ENCODE assay signal across 2 cellular contexts in genomic region chr20:21129861-21130260, GRCh38.
TF ChIP-seq lines count a peak whose summit lies in the region.

No MANE protein-coding gene starts in this region.

TF ChIP-seq in HCT116, 20 proteins besides CTCF, POLR2A, EP300 and RAD21:
- TF ChIP-seq ZNF274 (IDR thresholded peaks at IDR 0.05; ENCODE audit: low read depth, low read length) (no peak), SP1 (IDR thresholded peaks at IDR 0.05; ENCODE audit: low read depth) (no peak), MAX (IDR thresholded peaks at IDR 0.05) (no peak), ELF1 (IDR thresholded peaks at IDR 0.05; ENCODE audit: borderline replicate concordance, low read depth) (no peak), TCF7L2 (IDR thresholded peaks at IDR 0.05; ENCODE audit: borderline replicate concordance, extremely low read depth, insufficient read depth, insufficient read length) (no peak), EGR1 (IDR thresholded peaks at IDR 0.05; ENCODE audit: low read depth) (no peak), REST (IDR thresholded peaks at IDR 0.05; ENCODE audit: low read depth) (no peak), ZFX (IDR thresholded peaks at IDR 0.05) (no peak), ATF3 (IDR thresholded peaks at IDR 0.05) (no peak), EZH2 (IDR thresholded peaks at IDR 0.05) (no peak), FOSL1 (IDR thresholded peaks at IDR 0.05; ENCODE audit: low read depth) (no peak), SIN3A (IDR thresholded peaks at IDR 0.05; ENCODE audit: low read depth) (no peak)

TF ChIP-seq in WTC11, 78 proteins besides CTCF, POLR2A, EP300 and RAD21:
- no peak for TF ChIP-seq SMAD4 (CRISPR knock-in tag; IDR thresholded peaks at IDR 0.05)
- TF ChIP-seq FOXK1 (CRISPR knock-in tag; IDR thresholded peaks at IDR 0.05) = no peak
- TF ChIP-seq ATF1 (CRISPR knock-in tag; IDR thresholded peaks at IDR 0.05) = no peak
- no peak for TF ChIP-seq RORB (CRISPR knock-in tag; IDR thresholded peaks at IDR 0.05)
- no peak for TF ChIP-seq CBFB (CRISPR knock-in tag; IDR thresholded peaks at IDR 0.05; ENCODE audit: low read depth)
- TF ChIP-seq NR1H2 (CRISPR knock-in tag; IDR thresholded peaks at IDR 0.05) = no peak
- no peak for TF ChIP-seq CDX4 (CRISPR knock-in tag; IDR thresholded peaks at IDR 0.05; ENCODE audit: borderline replicate concordance)
- TF ChIP-seq ZNF512 (CRISPR knock-in tag; IDR thresholded peaks at IDR 0.05; ENCODE audit: borderline replicate concordance) = no peak
- no peak for TF ChIP-seq FOXJ3 (CRISPR knock-in tag; IDR thresholded peaks at IDR 0.05; ENCODE audit: borderline replicate concordance)
- no peak for TF ChIP-seq NFATC4 (CRISPR knock-in tag; IDR thresholded peaks at IDR 0.05)
- no peak for TF ChIP-seq ZBTB21 (CRISPR knock-in tag; IDR thresholded peaks at IDR 0.05; ENCODE audit: borderline replicate concordance)
- TF ChIP-seq GTF2I (CRISPR knock-in tag; conservative IDR thresholded peaks at IDR 0.05) = no peak
- no peak for TF ChIP-seq TEAD4 (CRISPR knock-in tag; IDR thresholded peaks at IDR 0.05)
- TF ChIP-seq NR2C2 (CRISPR knock-in tag; IDR thresholded peaks at IDR 0.05) = no peak
- TF ChIP-seq TP53 (CRISPR knock-in tag; IDR thresholded peaks at IDR 0.05) = no peak
